In genomic region chr15:53072077-53072476, GRCh38 we compare ENCODE assay signal across 8 cellular contexts.
DNase-seq lines count a peak whose midpoint lies in the region; ATAC-seq and TF ChIP-seq lines count a peak whose summit lies in the region.

No MANE protein-coding gene starts in this region.

- 0 out of 2 replicates have a peak, but pooled peaks cover 2% of the 10 kb centered on the region for H3K4me1 ChIP-seq in SJCRH30

- no peaks in the 10 kb centered on the region for H3K27me3 ChIP-seq in SJCRH30

- H3K27ac ChIP-seq in SJCRH30 = no peak overlapping the region

- no peaks in the 10 kb centered on the region for H3K9me3 ChIP-seq in SJCRH30 (replicated peaks)

- TF ChIP-seq CTCF in fibroblast of mammary gland (conservative IDR thresholded peaks at IDR 0.05; ENCODE audit: control insufficient read depth, insufficient read depth, low read depth, low read length) = no peak

- H3K4me3 ChIP-seq in SJCRH30 (no peak overlapping the region), fibroblast of mammary gland (ENCODE audit: control insufficient read depth, low read depth, low read length) (no peak overlapping the region)

- DNase-seq in Ammon's horn (ENCODE audit: low spot score) = peak; percentile 23
- peak; percentile 76 for DNase-seq in HK-2 (ENCODE audit: unreplicated experiment)
- DNase-seq in SJCRH30 = peak; percentile 91 to 93
- DNase-seq in fibroblast of mammary gland (ENCODE audit: low read depth) = peak; percentile 51
- peak; percentile 33 for DNase-seq in stimulated activated CD8-positive, alpha-beta memory T cell treated with anti-CD3 and anti-CD28 coated beads, Interleukin-4, amount 100 ng/mL, for 48 hours
- no peak for DNase-seq in SK-N-DZ (ENCODE audit: low spot score)

- H3K36me3 ChIP-seq in SJCRH30 = no peaks in the 10 kb centered on the region

- ATAC-seq in HG03135 (IDR thresholded peaks at IDR 0.05; ENCODE audit: unreplicated experiment) (no peak), GM21381 (IDR thresholded peaks at IDR 0.05; ENCODE audit: unreplicated experiment) (no peak)
